ENCODE assay signal across 14 cellular contexts in the genomic region with DNA sequence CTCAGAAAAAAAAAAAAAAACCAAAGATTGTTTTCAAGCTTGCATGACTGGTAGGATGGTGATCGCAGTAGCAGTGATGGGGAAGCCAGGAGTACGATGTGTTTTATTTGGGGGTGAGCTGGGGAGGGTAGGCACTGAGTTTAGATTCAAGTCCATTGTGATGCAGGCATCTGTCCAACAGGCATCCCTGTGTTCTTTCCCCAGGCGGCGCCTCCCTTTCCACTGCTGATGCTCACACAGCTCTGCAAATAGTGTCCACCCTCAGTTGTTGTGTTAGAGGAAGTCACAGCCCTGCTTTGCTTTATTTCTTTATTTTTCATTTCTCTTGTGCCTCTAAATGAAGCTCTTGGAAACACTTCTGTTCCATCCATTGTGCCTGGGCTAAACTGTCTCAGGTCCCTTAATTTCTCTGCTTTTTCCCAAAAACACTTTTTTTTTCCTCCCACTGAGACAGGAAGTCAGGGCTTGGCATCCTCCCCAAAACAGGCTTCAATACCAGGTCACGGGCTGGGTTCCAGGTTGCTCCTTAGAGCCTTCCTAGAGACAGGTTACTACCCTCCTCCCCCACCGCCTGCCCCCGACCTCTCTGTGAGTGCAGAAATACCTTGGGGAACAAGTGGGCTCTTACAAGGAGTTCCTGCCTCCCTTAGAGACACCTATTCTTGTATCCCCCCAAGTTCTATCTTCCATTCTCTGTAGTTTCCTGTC. TPM values are rescaled to one million over a fixed set of nuclear protein-coding genes. Genes with fewer than 3 reads are reported as not detected.
A peak's percentile ranks its signal among the peaks of the same experiment; 100 is the strongest.
DNase-seq lines count a peak whose midpoint lies in the region; ATAC-seq and TF ChIP-seq lines count a peak whose summit lies in the region.
"Had no signal": no experiment of that assay in that cellular context is flagged by ENCODE, and none has a peak within 500 bp of the region (broad histone marks: within the 10 kb centered on the region; RNA-seq: fewer than 3 reads in every experiment).

No MANE protein-coding gene starts in this region.

- DNase-seq in activated T-cell treated with anti-CD3 and anti-CD28 coated beads, Interleukin-2, amount 50 U/mL, for 24 hours: no peak
- DNase-seq in activated T-cell treated with anti-CD3 and anti-CD28 coated beads for 4 hours (no peak), left ventricle myocardium superior (peak; percentile 41), suprapubic skin (ENCODE audit: low spot score in 2 of 2) (no peak), OCI-M2 (lab: John Stamatoyannopoulos, UW; ENCODE audit: unreplicated experiment) (no peak), SHP77 (lab: John Stamatoyannopoulos, UW) (no peak), HCEC 1CT (no peak)
- peak in 1 of 2 donors; percentile 6 for DNase-seq in activated T-cell treated with anti-CD3 and anti-CD28 coated beads, Interleukin-2, amount 50 U/mL, for 72 hours
- DNase-seq: effector CD4-positive, alpha-beta T cell; naive B cell; NCI-H510A treated with DMSO at 0.1 percent for 48 hours; stimulated activated CD4-positive, alpha-beta T cell treated with anti-CD3 and anti-CD28 coated beads, Interleukin-2, amount 100 ng/mL, for 24 hours; upper lobe of right lung had no signal

- H3K27me3 ChIP-seq in suprapubic skin: no peaks in the 10 kb centered on the region
- H3K27me3 ChIP-seq: upper lobe of right lung had no signal

- TF ChIP-seq EP300 in suprapubic skin (IDR thresholded peaks at IDR 0.05): no peak

- H3K9me3 Mint-ChIP-seq in activated T-cell treated with anti-CD3 and anti-CD28 coated beads, Interleukin-2, amount 50 U/mL, for 24 hours: no peaks in the 10 kb centered on the region
- H3K9me3 Mint-ChIP-seq in activated T-cell treated with anti-CD3 and anti-CD28 coated beads, Interleukin-2, amount 50 U/mL, for 72 hours: no peaks in the 10 kb centered on the region
- H3K9me3 Mint-ChIP-seq: IgD-negative memory B cell, naive B cell had no signal

- TF ChIP-seq CTCF in suprapubic skin (IDR thresholded peaks at IDR 0.05): no peak

- H3K9me3 ChIP-seq in suprapubic skin: no peaks in the 10 kb centered on the region
- H3K9me3 ChIP-seq: upper lobe of right lung had no signal

- H3K4me3 Mint-ChIP-seq in activated T-cell treated with anti-CD3 and anti-CD28 coated beads, Interleukin-2, amount 50 U/mL, for 24 hours: no peak overlapping the region
- peak overlapping the region; percentile 42 to 73 for H3K4me3 Mint-ChIP-seq in activated T-cell treated with anti-CD3 and anti-CD28 coated beads, Interleukin-2, amount 50 U/mL, for 72 hours
- H3K4me3 Mint-ChIP-seq: naive B cell had no signal

- H3K36me3 ChIP-seq in suprapubic skin: no peaks in the 10 kb centered on the region
- H3K36me3 ChIP-seq: upper lobe of right lung had no signal

- H3K36me3 Mint-ChIP-seq in activated T-cell treated with anti-CD3 and anti-CD28 coated beads, Interleukin-2, amount 50 U/mL, for 24 hours (ENCODE audit: low read depth): no peaks in the 10 kb centered on the region
- no peaks in the 10 kb centered on the region for H3K36me3 Mint-ChIP-seq in activated T-cell treated with anti-CD3 and anti-CD28 coated beads, Interleukin-2, amount 50 U/mL, for 72 hours (ENCODE audit: insufficient read depth in 2 of 2)
- H3K36me3 Mint-ChIP-seq: IgD-negative memory B cell, naive B cell had no signal

- H3K4me3 ChIP-seq in suprapubic skin: no peak overlapping the region
- H3K4me3 ChIP-seq: upper lobe of right lung had no signal

- H3K27me3 Mint-ChIP-seq in activated T-cell treated with anti-CD3 and anti-CD28 coated beads, Interleukin-2, amount 50 U/mL, for 24 hours: no peaks in the 10 kb centered on the region
- no peaks in the 10 kb centered on the region for H3K27me3 Mint-ChIP-seq in activated T-cell treated with anti-CD3 and anti-CD28 coated beads, Interleukin-2, amount 50 U/mL, for 72 hours (ENCODE audit: low read depth)

- no peak for ATAC-seq in activated T-cell treated with anti-CD3 and anti-CD28 coated beads, Interleukin-2, amount 50 U/mL, for 72 hours (replicated peaks in 1 of 2)
- ATAC-seq in left ventricle myocardium superior: peak; percentile 40
- ATAC-seq: upper lobe of right lung had no signal

- intact Hi-C loops in left ventricle myocardium superior (cut with micrococcal nuclease): no loop called here

- H3K27ac Mint-ChIP-seq in activated T-cell treated with anti-CD3 and anti-CD28 coated beads, Interleukin-2, amount 50 U/mL, for 24 hours: peak overlapping the region; percentile 66
- H3K27ac Mint-ChIP-seq in activated T-cell treated with anti-CD3 and anti-CD28 coated beads, Interleukin-2, amount 50 U/mL, for 72 hours: peak overlapping the region; percentile 25
- H3K27ac Mint-ChIP-seq: naive B cell had no signal

- WGBS in suprapubic skin: 60% methylated on average over 7 of the region's 7 CpGs

- peak overlapping the region; percentile 8 for H3K27ac ChIP-seq in suprapubic skin
- H3K27ac ChIP-seq: upper lobe of right lung had no signal

- H3K4me1 Mint-ChIP-seq in activated T-cell treated with anti-CD3 and anti-CD28 coated beads, Interleukin-2, amount 50 U/mL, for 24 hours (ENCODE audit: low read depth): peaks cover 21% of the 10 kb centered on the region
- peaks cover 22% of the 10 kb centered on the region for H3K4me1 Mint-ChIP-seq in activated T-cell treated with anti-CD3 and anti-CD28 coated beads, Interleukin-2, amount 50 U/mL, for 72 hours (ENCODE audit: low read depth)

- H3K4me1 ChIP-seq in suprapubic skin: peaks cover 9% of the 10 kb centered on the region

- no peak for TF ChIP-seq POLR2A in suprapubic skin (IDR thresholded peaks at IDR 0.05)

RNA-seq across cellular contexts. Expression of a gene that starts 38.6 kb away (rescaled TPM):
- 1,000 to 10,000 TPM; 1,108 to 1,228 TPM for total RNA-seq in activated T-cell treated with anti-CD3 and anti-CD28 coated beads, Interleukin-2, amount 50 U/mL, for 72 hours
- total RNA-seq in left ventricle myocardium superior (1,352 TPM), suprapubic skin (100 to 1,000 TPM; 212 to 708 (median 560) TPM)
